1 cellular context compared by ENCODE assay signal in the genomic region with DNA sequence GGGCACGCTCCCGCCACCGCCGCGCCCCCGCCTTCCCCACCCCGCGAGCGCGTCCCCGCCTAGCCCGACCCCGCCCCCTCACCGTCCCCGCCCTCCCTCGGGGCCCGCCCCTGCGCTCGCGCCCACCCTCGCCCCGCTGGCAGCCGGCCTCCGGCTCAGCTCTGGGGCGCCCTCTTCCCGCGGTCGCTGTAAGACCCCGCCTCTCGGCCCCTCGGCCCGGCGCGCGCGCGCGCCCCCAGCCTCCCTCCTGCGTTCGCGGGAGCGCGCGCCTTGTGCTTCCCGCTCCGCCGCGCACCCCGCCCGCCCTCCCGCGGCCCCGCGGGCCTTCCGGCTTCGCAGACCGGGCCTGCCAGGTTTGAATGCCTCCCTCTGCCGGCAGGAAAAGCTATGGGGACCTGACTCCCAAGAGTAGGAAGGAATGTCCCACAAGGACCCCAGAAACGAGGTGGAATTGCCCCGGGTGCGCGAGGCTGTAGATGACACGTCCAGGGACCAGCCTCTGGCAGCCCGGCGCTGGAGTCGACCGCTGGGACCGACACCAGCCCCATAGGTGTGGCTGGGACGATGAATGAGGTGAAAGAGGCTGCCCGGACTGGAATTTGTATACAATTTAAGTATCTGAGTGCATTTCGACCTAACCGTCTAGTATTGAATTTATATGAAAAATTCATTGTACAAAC.
TF ChIP-seq lines count a peak whose summit lies in the region.

No MANE protein-coding gene starts in this region.

TF ChIP-seq in HepG2, 621 proteins besides CTCF, POLR2A, EP300 and RAD21 (continued from another document and continues in another):
- TF ChIP-seq, protein P1, sequence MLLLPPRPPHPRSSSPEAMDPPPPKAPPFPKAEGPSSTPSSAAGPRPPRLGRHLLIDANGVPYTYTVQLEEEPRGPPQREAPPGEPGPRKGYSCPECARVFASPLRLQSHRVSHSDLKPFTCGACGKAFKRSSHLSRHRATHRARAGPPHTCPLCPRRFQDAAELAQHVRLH (CRISPR knock-in tag; IDR thresholded peaks at IDR 0.05; ENCODE audit: borderline replicate concordance, low read depth): 0 out of 2 replicates have a peak, but pooled peaks have one; percentile 14
- TF ChIP-seq, protein P2, sequence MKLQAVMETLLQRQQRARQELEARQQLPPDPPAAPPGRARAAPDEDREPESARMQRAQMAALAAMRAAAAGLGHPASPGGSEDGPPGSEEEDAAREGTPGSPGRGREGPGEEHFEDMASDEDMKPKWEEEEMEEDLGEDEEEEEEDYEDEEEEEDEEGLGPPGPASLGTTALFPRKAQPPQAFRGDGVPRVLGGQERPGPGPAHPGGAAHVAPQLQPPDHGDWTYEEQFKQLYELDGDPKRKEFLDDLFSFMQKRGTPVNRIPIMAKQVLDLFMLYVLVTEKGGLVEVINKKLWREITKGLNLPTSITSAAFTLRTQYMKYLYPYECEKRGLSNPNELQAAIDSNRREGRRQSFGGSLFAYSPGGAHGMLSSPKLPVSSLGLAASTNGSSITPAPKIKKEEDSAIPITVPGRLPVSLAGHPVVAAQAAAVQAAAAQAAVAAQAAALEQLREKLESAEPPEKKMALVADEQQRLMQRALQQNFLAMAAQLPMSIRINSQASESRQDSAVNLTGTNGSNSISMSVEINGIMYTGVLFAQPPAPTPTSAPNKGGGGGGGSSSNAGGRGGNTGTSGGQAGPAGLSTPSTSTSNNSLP (IDR thresholded peaks at IDR 0.05; ENCODE audit: low read depth, low read length): peak; percentile 12; the same call in 1 of the 2 replicates
- TF ChIP-seq TBX2 (CRISPR knock-in tag; IDR thresholded peaks at IDR 0.05; ENCODE audit: borderline replicate concordance) (no peak), CENPX (CRISPR knock-in tag; IDR thresholded peaks at IDR 0.05) (no peak), FOSL2 (CRISPR knock-in tag; IDR thresholded peaks at IDR 0.05) (0 out of 2 replicates have a peak, but pooled peaks have one; percentile 22), SALL1 (CRISPR knock-in tag; IDR thresholded peaks at IDR 0.05) (peak; percentile 52; the same call in 1 of the 2 replicates), SAP130 (CRISPR knock-in tag; IDR thresholded peaks at IDR 0.05; ENCODE audit: low read depth) (0 out of 2 replicates have a peak, but pooled peaks have one; percentile 3), KDM2A (CRISPR knock-in tag; IDR thresholded peaks at IDR 0.05; ENCODE audit: borderline replicate concordance, low read depth) (peak; percentile 41; the same call in 1 of the 2 replicates), RBM39 (IDR thresholded peaks at IDR 0.05; ENCODE audit: low read depth, low read length, poor library complexity, severe bottlenecking) (peak; percentile 27), MXI1 (IDR thresholded peaks at IDR 0.05; ENCODE audit: borderline replicate concordance, low read depth, low read length) (peak; percentile 20; the same call in 1 of the 3 replicates), SRSF9 (IDR thresholded peaks at IDR 0.05; ENCODE audit: borderline replicate concordance, insufficient read depth, low read depth, low read length, poor library complexity, severe bottlenecking) (no peak), SMC3 (IDR thresholded peaks at IDR 0.05; ENCODE audit: low read length) (peak; percentile 37; the same call in 1 of the 2 replicates), GABPB1 (CRISPR knock-in tag; IDR thresholded peaks at IDR 0.05) (peak; percentile 59; the same call in 1 of the 2 replicates), ZNF350 (CRISPR knock-in tag; IDR thresholded peaks at IDR 0.05; ENCODE audit: borderline replicate concordance, low read depth) (peak; percentile 33; the same call in 1 of the 2 replicates), TCF7 (IDR thresholded peaks at IDR 0.05; ENCODE audit: low read depth) (no peak), HNRNPH1 (optimal IDR thresholded peaks at IDR 0.05; ENCODE audit: low read depth, low read length) (no peak)
- TF ChIP-seq, protein P3, sequence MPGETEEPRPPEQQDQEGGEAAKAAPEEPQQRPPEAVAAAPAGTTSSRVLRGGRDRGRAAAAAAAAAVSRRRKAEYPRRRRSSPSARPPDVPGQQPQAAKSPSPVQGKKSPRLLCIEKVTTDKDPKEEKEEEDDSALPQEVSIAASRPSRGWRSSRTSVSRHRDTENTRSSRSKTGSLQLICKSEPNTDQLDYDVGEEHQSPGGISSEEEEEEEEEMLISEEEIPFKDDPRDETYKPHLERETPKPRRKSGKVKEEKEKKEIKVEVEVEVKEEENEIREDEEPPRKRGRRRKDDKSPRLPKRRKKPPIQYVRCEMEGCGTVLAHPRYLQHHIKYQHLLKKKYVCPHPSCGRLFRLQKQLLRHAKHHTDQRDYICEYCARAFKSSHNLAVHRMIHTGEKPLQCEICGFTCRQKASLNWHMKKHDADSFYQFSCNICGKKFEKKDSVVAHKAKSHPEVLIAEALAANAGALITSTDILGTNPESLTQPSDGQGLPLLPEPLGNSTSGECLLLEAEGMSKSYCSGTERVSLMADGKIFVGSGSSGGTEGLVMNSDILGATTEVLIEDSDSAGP (CRISPR knock-in tag; IDR thresholded peaks at IDR 0.05; ENCODE audit: borderline replicate concordance): no peak
- TF ChIP-seq, protein P4, sequence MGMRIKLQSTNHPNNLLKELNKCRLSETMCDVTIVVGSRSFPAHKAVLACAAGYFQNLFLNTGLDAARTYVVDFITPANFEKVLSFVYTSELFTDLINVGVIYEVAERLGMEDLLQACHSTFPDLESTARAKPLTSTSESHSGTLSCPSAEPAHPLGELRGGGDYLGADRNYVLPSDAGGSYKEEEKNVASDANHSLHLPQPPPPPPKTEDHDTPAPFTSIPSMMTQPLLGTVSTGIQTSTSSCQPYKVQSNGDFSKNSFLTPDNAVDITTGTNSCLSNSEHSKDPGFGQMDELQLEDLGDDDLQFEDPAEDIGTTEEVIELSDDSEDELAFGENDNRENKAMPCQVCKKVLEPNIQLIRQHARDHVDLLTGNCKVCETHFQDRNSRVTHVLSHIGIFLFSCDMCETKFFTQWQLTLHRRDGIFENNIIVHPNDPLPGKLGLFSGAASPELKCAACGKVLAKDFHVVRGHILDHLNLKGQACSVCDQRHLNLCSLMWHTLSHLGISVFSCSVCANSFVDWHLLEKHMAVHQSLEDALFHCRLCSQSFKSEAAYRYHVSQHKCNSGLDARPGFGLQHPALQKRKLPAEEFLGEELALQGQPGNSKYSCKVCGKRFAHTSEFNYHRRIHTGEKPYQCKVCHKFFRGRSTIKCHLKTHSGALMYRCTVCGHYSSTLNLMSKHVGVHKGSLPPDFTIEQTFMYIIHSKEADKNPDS (CRISPR knock-in tag; IDR thresholded peaks at IDR 0.05): no peak
- TF ChIP-seq, protein P5, sequence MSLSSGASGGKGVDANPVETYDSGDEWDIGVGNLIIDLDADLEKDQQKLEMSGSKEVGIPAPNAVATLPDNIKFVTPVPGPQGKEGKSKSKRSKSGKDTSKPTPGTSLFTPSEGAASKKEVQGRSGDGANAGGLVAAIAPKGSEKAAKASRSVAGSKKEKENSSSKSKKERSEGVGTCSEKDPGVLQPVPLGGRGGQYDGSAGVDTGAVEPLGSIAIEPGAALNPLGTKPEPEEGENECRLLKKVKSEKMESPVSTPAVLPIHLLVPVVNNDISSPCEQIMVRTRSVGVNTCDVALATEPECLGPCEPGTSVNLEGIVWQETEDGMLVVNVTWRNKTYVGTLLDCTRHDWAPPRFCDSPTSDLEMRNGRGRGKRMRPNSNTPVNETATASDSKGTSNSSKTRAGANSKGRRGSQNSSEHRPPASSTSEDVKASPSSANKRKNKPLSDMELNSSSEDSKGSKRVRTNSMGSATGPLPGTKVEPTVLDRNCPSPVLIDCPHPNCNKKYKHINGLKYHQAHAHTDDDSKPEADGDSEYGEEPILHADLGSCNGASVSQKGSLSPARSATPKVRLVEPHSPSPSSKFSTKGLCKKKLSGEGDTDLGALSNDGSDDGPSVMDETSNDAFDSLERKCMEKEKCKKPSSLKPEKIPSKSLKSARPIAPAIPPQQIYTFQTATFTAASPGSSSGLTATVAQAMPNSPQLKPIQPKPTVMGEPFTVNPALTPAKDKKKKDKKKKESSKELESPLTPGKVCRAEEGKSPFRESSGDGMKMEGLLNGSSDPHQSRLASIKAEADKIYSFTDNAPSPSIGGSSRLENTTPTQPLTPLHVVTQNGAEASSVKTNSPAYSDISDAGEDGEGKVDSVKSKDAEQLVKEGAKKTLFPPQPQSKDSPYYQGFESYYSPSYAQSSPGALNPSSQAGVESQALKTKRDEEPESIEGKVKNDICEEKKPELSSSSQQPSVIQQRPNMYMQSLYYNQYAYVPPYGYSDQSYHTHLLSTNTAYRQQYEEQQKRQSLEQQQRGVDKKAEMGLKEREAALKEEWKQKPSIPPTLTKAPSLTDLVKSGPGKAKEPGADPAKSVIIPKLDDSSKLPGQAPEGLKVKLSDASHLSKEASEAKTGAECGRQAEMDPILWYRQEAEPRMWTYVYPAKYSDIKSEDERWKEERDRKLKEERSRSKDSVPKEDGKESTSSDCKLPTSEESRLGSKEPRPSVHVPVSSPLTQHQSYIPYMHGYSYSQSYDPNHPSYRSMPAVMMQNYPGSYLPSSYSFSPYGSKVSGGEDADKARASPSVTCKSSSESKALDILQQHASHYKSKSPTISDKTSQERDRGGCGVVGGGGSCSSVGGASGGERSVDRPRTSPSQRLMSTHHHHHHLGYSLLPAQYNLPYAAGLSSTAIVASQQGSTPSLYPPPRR (CRISPR knock-in tag; IDR thresholded peaks at IDR 0.05; ENCODE audit: borderline replicate concordance): no peak
- TF ChIP-seq, protein P6, sequence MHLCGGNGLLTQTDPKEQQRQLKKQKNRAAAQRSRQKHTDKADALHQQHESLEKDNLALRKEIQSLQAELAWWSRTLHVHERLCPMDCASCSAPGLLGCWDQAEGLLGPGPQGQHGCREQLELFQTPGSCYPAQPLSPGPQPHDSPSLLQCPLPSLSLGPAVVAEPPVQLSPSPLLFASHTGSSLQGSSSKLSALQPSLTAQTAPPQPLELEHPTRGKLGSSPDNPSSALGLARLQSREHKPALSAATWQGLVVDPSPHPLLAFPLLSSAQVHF (CRISPR knock-in tag; IDR thresholded peaks at IDR 0.05): no peak
- TF ChIP-seq, protein P7, sequence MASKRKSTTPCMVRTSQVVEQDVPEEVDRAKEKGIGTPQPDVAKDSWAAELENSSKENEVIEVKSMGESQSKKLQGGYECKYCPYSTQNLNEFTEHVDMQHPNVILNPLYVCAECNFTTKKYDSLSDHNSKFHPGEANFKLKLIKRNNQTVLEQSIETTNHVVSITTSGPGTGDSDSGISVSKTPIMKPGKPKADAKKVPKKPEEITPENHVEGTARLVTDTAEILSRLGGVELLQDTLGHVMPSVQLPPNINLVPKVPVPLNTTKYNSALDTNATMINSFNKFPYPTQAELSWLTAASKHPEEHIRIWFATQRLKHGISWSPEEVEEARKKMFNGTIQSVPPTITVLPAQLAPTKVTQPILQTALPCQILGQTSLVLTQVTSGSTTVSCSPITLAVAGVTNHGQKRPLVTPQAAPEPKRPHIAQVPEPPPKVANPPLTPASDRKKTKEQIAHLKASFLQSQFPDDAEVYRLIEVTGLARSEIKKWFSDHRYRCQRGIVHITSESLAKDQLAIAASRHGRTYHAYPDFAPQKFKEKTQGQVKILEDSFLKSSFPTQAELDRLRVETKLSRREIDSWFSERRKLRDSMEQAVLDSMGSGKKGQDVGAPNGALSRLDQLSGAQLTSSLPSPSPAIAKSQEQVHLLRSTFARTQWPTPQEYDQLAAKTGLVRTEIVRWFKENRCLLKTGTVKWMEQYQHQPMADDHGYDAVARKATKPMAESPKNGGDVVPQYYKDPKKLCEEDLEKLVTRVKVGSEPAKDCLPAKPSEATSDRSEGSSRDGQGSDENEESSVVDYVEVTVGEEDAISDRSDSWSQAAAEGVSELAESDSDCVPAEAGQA (IDR thresholded peaks at IDR 0.05; ENCODE audit: low read depth): no peak
- TF ChIP-seq, protein P7 (CRISPR knock-in tag; IDR thresholded peaks at IDR 0.05; ENCODE audit: borderline replicate concordance): no peak
- TF ChIP-seq, protein P8, sequence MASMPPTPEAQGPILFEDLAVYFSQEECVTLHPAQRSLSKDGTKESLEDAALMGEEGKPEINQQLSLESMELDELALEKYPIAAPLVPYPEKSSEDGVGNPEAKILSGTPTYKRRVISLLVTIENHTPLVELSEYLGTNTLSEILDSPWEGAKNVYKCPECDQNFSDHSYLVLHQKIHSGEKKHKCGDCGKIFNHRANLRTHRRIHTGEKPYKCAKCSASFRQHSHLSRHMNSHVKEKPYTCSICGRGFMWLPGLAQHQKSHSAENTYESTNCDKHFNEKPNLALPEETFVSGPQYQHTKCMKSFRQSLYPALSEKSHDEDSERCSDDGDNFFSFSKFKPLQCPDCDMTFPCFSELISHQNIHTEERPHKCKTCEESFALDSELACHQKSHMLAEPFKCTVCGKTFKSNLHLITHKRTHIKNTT (CRISPR knock-in tag; IDR thresholded peaks at IDR 0.05): no peak
- TF ChIP-seq, protein P9, sequence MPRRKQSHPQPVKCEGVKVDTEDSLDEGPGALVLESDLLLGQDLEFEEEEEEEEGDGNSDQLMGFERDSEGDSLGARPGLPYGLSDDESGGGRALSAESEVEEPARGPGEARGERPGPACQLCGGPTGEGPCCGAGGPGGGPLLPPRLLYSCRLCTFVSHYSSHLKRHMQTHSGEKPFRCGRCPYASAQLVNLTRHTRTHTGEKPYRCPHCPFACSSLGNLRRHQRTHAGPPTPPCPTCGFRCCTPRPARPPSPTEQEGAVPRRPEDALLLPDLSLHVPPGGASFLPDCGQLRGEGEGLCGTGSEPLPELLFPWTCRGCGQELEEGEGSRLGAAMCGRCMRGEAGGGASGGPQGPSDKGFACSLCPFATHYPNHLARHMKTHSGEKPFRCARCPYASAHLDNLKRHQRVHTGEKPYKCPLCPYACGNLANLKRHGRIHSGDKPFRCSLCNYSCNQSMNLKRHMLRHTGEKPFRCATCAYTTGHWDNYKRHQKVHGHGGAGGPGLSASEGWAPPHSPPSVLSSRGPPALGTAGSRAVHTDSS (CRISPR knock-in tag; conservative IDR thresholded peaks at IDR 0.05): no peak
